ENCODE assay signal across 8 cellular contexts in genomic region chr19:5977222-5977784, GRCh38. TPM values are rescaled to one million over a fixed set of nuclear protein-coding genes. Genes with fewer than 3 reads are reported as not detected.
DNase-seq lines count a peak whose midpoint lies in the region; ATAC-seq and TF ChIP-seq lines count a peak whose summit lies in the region.

No MANE protein-coding gene starts in this region.

- peak; percentile 0 for ATAC-seq in HG02798 (IDR thresholded peaks at IDR 0.05; ENCODE audit: poor library complexity, unreplicated experiment)
- peak; percentile 20 for ATAC-seq in left lung

- TF ChIP-seq CTCF in C4-2B (conservative IDR thresholded peaks at IDR 0.05) (no peak), left lung (IDR thresholded peaks at IDR 0.05) (no peak), tibial nerve (IDR thresholded peaks at IDR 0.05) (no peak)

- peak overlapping the region; percentile 96 for H3K9ac ChIP-seq in adipocyte (ENCODE audit: low read length)

- DNase-seq in adipocyte (ENCODE audit: low read depth) = peak; percentile 24
- no peak for DNase-seq in left lung
- no peak for DNase-seq in tibial nerve (ENCODE audit: low spot score in 2 of 2)
- no peak for DNase-seq in AML-193 (lab: John Stamatoyannopoulos, UW)
- no peak for DNase-seq in glomerular visceral epithelial cell (ENCODE audit: extremely low spot score)
- no peak for DNase-seq in SIG-M5 (lab: John Stamatoyannopoulos, UW)

- H3K27me3 ChIP-seq in adipocyte (replicated peaks; ENCODE audit: control insufficient read depth, insufficient read depth, low read length) (no peaks in the 10 kb centered on the region), left lung (no peaks in the 10 kb centered on the region), tibial nerve (no peaks in the 10 kb centered on the region)

- H3K9me3 ChIP-seq in adipocyte (ENCODE audit: control insufficient read depth, low read length) (no peaks in the 10 kb centered on the region), left lung (no peaks in the 10 kb centered on the region), tibial nerve (no peaks in the 10 kb centered on the region)

- intact Hi-C loops in left lung (cut with DNase I) = no loop called here

- peak overlapping the region; percentile 94 for H3K27ac ChIP-seq in C4-2B
- peak overlapping the region; percentile 85 to 91 for H3K27ac ChIP-seq in left lung
- H3K27ac ChIP-seq in tibial nerve = peak overlapping the region; percentile 73 to 94 (median 89)

- TF ChIP-seq POLR2A in tibial nerve (IDR thresholded peaks at IDR 0.05) = no peak

- peak overlapping the region; percentile 92 for H3K4me3 ChIP-seq in adipocyte (ENCODE audit: low read length)
- H3K4me3 ChIP-seq in left lung = peak overlapping the region; percentile 75 to 96
- peak overlapping the region; percentile 79 to 96 (median 86) for H3K4me3 ChIP-seq in tibial nerve

- peaks cover 7% of the 10 kb centered on the region for H3K36me3 ChIP-seq in adipocyte (ENCODE audit: control insufficient read depth, insufficient read depth, low read length, severe bottlenecking)
- H3K36me3 ChIP-seq in left lung = peaks cover 0 to 16% of the 10 kb centered on the region in 2 donors
- H3K36me3 ChIP-seq in tibial nerve = peaks cover 0 to 28% (median 0%) of the 10 kb centered on the region in 3 donors

- 1 to 5% methylated on average over 8 to 43 of the region's 43 CpGs for WGBS in tibial nerve, 2 donors

- no peak for TF ChIP-seq EP300 in tibial nerve (IDR thresholded peaks at IDR 0.05)

- H3K4me1 ChIP-seq in adipocyte (ENCODE audit: control insufficient read depth, insufficient read depth, low read length) = peaks cover 30% of the 10 kb centered on the region
- H3K4me1 ChIP-seq in left lung = peaks cover 23 to 60% of the 10 kb centered on the region in 2 donors
- H3K4me1 ChIP-seq in tibial nerve = peaks cover 0 to 70% (median 32%) of the 10 kb centered on the region in 4 donors

RNA-seq across cellular contexts. Expression of gene RANBP3, which starts 0.6 kb away (rescaled TPM):
- total RNA-seq in left lung (10 to 100 TPM; 64.6 to 69.0 TPM), tibial nerve (100 to 1,000 TPM in 2 of 4 donors, 10 to 100 TPM in 2; 75.4 to 129 (median 95.6) TPM)
